28 cellular contexts compared by ENCODE assay signal in the genomic region with DNA sequence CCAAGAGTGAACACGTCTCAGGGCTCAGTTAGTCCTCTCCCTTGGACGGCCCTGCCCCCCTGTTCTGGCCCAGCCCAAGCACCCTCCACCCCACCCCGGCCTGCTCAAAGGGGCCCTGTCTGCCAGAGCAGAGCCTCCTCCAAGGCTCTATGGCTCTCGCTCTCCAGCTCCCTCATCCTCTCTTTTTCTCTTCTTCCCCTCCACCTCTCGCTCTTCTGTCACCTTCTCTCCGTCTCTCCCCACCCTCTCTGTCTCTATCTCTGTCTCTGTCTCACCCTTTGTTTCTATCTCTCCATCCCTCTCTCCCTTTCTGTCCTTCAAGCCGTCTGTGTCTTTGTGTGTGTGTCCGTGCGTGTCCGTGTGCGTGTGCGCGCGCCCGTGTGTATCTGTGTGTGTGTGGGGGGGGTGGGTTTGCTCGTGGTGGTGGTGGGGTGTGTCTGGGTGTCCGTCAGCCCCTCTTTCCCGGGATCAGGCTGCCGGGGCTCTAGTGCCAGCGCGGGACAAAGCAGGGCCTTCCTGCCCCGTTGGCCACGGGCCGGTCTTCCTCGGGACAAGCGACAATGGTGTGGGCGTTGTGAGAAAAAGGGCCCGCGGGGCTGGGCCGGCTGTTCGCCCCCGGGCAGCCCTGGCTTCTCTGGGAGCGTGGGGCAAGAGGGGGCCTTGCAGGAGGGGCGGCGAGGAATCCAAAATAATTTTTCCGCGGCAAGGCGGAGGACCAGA. TPM values are rescaled to one million over a fixed set of nuclear protein-coding genes. Genes with fewer than 3 reads are reported as not detected.
DNase-seq lines count a peak whose midpoint lies in the region; ATAC-seq, FAIRE-seq and TF ChIP-seq lines count a peak whose summit lies in the region.
"Had no signal": no experiment of that assay in that cellular context is flagged by ENCODE, and none has a peak within 500 bp of the region (broad histone marks: within the 10 kb centered on the region; RNA-seq: fewer than 3 reads in every experiment).

No MANE protein-coding gene starts in this region.

- CTCF ChIA-PET in WTC11 (lab: Charles Lee) = no interaction called here

- intact Hi-C loops in kidney (cut with DNase I) = no loop called here

- no peak for FAIRE-seq in kidney (lab: Jason Lieb, UNC)
- FAIRE-seq: GM12878 had no signal

- no peak overlapping the region for H3K27ac Mint-ChIP-seq in WTC11
- no peak overlapping the region for H3K27ac Mint-ChIP-seq in stimulated activated memory B cell treated with anti-CD40 and anti-IgM and Interleukin-4, amounts not matched to agents 10 μg/mL and 1 μg/mL and 100 μg/mL, for 72 hours
- H3K27ac Mint-ChIP-seq: CD8-positive, alpha-beta T cell; type B pancreatic cell had no signal

- no peak overlapping the region for H3K27ac ChIP-seq in kidney (ENCODE audit: low read depth in 2 of 2, low read length in 2 of 2)
- H3K27ac ChIP-seq: ascending aorta, Peyer's patch, prostate gland had no signal

- peaks cover 0 to 2% of the 10 kb centered on the region in 2 donors for H3K4me1 ChIP-seq in kidney (ENCODE audit: control insufficient read depth in 1 of 2, insufficient read depth in 1 of 2, low read depth in 1 of 2, low read length in 2 of 2)
- H3K4me1 ChIP-seq: prostate gland had no signal

- H3K9me3 Mint-ChIP-seq in WTC11 = peaks cover 15% of the 10 kb centered on the region
- peaks cover 14% of the 10 kb centered on the region for H3K9me3 Mint-ChIP-seq in stimulated activated memory B cell treated with anti-CD40 and anti-IgM and Interleukin-4, amounts not matched to agents 10 μg/mL and 1 μg/mL and 100 μg/mL, for 72 hours
- H3K9me3 Mint-ChIP-seq: CD8-positive, alpha-beta T cell; type B pancreatic cell had no signal

- H3K9me3 ChIP-seq in kidney (ENCODE audit: control insufficient read depth in 1 of 2, low read length in 2 of 2) = no peaks in the 10 kb centered on the region
- H3K9me3 ChIP-seq: ascending aorta, Peyer's patch, prostate gland had no signal

- H3K36me3 Mint-ChIP-seq in WTC11 = peaks cover 46% of the 10 kb centered on the region
- H3K36me3 Mint-ChIP-seq in stimulated activated memory B cell treated with anti-CD40 and anti-IgM and Interleukin-4, amounts not matched to agents 10 μg/mL and 1 μg/mL and 100 μg/mL, for 72 hours = peaks cover 10% of the 10 kb centered on the region
- H3K36me3 Mint-ChIP-seq: CD8-positive, alpha-beta T cell; type B pancreatic cell had no signal

- no peaks in the 10 kb centered on the region for H3K36me3 ChIP-seq in kidney (ENCODE audit: control insufficient read depth in 1 of 2, insufficient read depth in 2 of 2, low read length in 2 of 2)
- H3K36me3 ChIP-seq: ascending aorta, Peyer's patch, prostate gland had no signal

- DNase-seq in stimulated activated CD4-positive, alpha-beta T cell treated with anti-CD3 and anti-CD28 coated beads, Interleukin-15, amount 100 ng/mL, for 24 hours = peak; percentile 2
- no peak for DNase-seq in stimulated activated CD4-positive, alpha-beta T cell treated with anti-CD3 and anti-CD28 coated beads, Interleukin-4, amount 100 ng/mL, for 4 hours
- no peak for DNase-seq in WTC11 (ENCODE audit: low spot score)
- peak; percentile 71 for DNase-seq in kidney
- DNase-seq in HCEC 1CT = no peak
- no peak for DNase-seq in SKM-1 (lab: John Stamatoyannopoulos, UW; ENCODE audit: unreplicated experiment)
- DNase-seq: activated CD4-positive, alpha-beta T cell treated with anti-CD3 and anti-CD28 coated beads for 1 hour; activated gamma-delta T cell; CD8-positive, alpha-beta T cell; DMS53; foreskin melanocyte; GF-D8; hypothalamus; mesenchymal stem cell; naive B cell; NCI-H1092; NCI-H2081 treated with DMSO at 0.1 percent for 48 hours; NCI-H446; Peyer's patch; T1000 had no signal

- H3K4me3 ChIP-seq in kidney (ENCODE audit: low read length in 2 of 2) = no peak overlapping the region
- H3K4me3 ChIP-seq: GM12878, Peyer's patch, prostate gland had no signal

- POLR2A ChIA-PET in WTC11 (lab: Charles Lee) = no interaction called here

- H3K4me1 Mint-ChIP-seq in WTC11 = peaks cover 26% of the 10 kb centered on the region
- H3K4me1 Mint-ChIP-seq in stimulated activated memory B cell treated with anti-CD40 and anti-IgM and Interleukin-4, amounts not matched to agents 10 μg/mL and 1 μg/mL and 100 μg/mL, for 72 hours = peaks cover 44% of the 10 kb centered on the region

- H3K4me3 Mint-ChIP-seq in WTC11 = peak overlapping the region; percentile 55
- peak overlapping the region; percentile 4 for H3K4me3 Mint-ChIP-seq in stimulated activated memory B cell treated with anti-CD40 and anti-IgM and Interleukin-4, amounts not matched to agents 10 μg/mL and 1 μg/mL and 100 μg/mL, for 72 hours
- H3K4me3 Mint-ChIP-seq: CD8-positive, alpha-beta T cell; type B pancreatic cell had no signal

- no peak for ATAC-seq in WTC11
- no peak for ATAC-seq in stimulated activated memory B cell treated with anti-CD40 and anti-IgM and Interleukin-4, amounts not matched to agents 10 μg/mL and 1 μg/mL and 100 μg/mL, for 72 hours
- ATAC-seq in HG02840 (IDR thresholded peaks at IDR 0.05; ENCODE audit: low FRiP score, unreplicated experiment) = no peak
- ATAC-seq: CD8-positive, alpha-beta T cell; GM12878 had no signal

- TF ChIP-seq CTCF in WTC11 (IDR thresholded peaks at IDR 0.05) = no peak
- TF ChIP-seq CTCF in kidney (IDR thresholded peaks at IDR 0.05; ENCODE audit: borderline replicate concordance, extremely low read depth, insufficient read depth) = no peak

- no peak overlapping the region for H3K9ac ChIP-seq in kidney (ENCODE audit: low read length in 2 of 2)

- peaks cover 89% of the 10 kb centered on the region for H3K27me3 Mint-ChIP-seq in WTC11 (ENCODE audit: low read depth)
- H3K27me3 Mint-ChIP-seq in stimulated activated memory B cell treated with anti-CD40 and anti-IgM and Interleukin-4, amounts not matched to agents 10 μg/mL and 1 μg/mL and 100 μg/mL, for 72 hours = peaks cover 78% of the 10 kb centered on the region
- H3K27me3 Mint-ChIP-seq: type B pancreatic cell had no signal

TF ChIP-seq in WTC11, 78 proteins besides CTCF, POLR2A, EP300 and RAD21:
- no peak for TF ChIP-seq ZNF232 (CRISPR knock-in tag; IDR thresholded peaks at IDR 0.05)
- TF ChIP-seq ELF4 (CRISPR knock-in tag; IDR thresholded peaks at IDR 0.05; ENCODE audit: low read depth) = no peak
- TF ChIP-seq ZNF263 (CRISPR knock-in tag; IDR thresholded peaks at IDR 0.05; ENCODE audit: low read depth) = no peak
- no peak for TF ChIP-seq ZNF121 (CRISPR knock-in tag; IDR thresholded peaks at IDR 0.05)
- TF ChIP-seq ZNF423 (CRISPR knock-in tag; IDR thresholded peaks at IDR 0.05) = no peak

RNA-seq across cellular contexts. Expression of a gene that starts 8.7 kb away (rescaled TPM):
- total RNA-seq in WTC11 (2021) (not detected in 3 replicates), kidney (not detected)
- not detected for polyA plus RNA-seq in kidney (ENCODE audit: insufficient read depth, low read depth, low replicate concordance)
- total RNA-seq: ascending aorta; CD8-positive, alpha-beta T cell; GM12878; Peyer's patch; prostate gland had no signal
- polyA plus RNA-seq: esophagus had no signal

RNA-seq across cellular contexts. Expression of a gene that starts 45.9 kb away (rescaled TPM):
- total RNA-seq in WTC11 (2021) (0.09 to 0.24 TPM (median 0.18 TPM) in 3 replicates), kidney (not detected)
- not detected for polyA plus RNA-seq in kidney (ENCODE audit: insufficient read depth, low read depth, low replicate concordance)
- total RNA-seq: ascending aorta; CD8-positive, alpha-beta T cell; GM12878; Peyer's patch; SK-MEL-5 had no signal
- polyA plus RNA-seq: esophagus, GM12878 had no signal

Comparison
In these comparisons a context has a peak if more than half of its experiments do, and no peak if none do; other contexts are left out.
1. DNase-seq: peak in stimulated activated CD4-positive, alpha-beta T cell treated with anti-CD3 and anti-CD28 coated beads, Interleukin-15, amount 100 ng/mL, for 24 hours (single experiment) and kidney (single experiment); none in stimulated activated CD4-positive, alpha-beta T cell treated with anti-CD3 and anti-CD28 coated beads, Interleukin-4, amount 100 ng/mL, for 4 hours (0 of 2), WTC11 (single experiment), HCEC 1CT (single experiment) and SKM-1 (single experiment).